In the genomic region with DNA sequence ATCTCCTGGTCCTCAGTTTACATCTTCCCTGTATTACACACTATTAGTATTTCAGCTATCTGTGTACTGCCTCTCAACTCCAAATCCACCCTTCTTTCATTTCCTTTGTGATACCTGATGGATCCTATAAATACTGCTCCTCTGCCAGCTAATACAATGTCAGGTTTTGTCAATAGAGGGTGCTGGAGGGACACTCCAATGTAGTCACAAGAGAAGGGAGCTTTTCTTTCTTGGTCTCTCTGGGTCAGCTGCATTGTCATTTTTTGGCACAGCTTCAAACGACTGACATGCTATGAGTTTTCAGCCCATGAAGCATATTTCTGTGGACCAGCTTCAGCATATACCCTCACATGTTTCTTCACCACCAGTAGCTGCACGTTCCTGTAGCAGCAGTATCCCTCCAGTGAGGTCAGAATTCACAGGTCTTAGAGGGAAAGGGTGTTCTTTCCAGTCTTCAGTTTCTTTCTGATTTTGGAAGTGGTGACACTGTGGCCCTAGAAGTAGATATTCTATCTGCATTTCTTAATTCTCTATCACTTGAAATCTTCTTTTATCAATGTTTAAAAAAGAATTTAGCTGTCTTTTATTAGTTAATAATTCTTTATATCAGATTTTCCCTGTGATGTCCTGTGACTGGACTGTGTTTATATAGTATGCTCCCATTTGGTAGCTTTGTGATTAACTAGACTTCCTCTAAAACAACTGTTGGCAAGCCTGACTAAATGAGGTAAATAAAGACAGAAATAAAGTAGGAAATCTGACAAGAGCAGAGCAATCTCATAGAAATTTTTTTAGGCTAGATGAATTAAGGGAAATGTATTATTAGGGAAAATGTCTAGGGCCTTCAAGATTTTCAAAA, we compare ENCODE assay signal across 1 cellular context.
TF ChIP-seq lines count a peak whose summit lies in the region.

No MANE protein-coding gene starts in this region.

TF ChIP-seq in GM23338, 12 proteins besides CTCF, POLR2A, EP300 and RAD21:
- TF ChIP-seq, protein P1, sequence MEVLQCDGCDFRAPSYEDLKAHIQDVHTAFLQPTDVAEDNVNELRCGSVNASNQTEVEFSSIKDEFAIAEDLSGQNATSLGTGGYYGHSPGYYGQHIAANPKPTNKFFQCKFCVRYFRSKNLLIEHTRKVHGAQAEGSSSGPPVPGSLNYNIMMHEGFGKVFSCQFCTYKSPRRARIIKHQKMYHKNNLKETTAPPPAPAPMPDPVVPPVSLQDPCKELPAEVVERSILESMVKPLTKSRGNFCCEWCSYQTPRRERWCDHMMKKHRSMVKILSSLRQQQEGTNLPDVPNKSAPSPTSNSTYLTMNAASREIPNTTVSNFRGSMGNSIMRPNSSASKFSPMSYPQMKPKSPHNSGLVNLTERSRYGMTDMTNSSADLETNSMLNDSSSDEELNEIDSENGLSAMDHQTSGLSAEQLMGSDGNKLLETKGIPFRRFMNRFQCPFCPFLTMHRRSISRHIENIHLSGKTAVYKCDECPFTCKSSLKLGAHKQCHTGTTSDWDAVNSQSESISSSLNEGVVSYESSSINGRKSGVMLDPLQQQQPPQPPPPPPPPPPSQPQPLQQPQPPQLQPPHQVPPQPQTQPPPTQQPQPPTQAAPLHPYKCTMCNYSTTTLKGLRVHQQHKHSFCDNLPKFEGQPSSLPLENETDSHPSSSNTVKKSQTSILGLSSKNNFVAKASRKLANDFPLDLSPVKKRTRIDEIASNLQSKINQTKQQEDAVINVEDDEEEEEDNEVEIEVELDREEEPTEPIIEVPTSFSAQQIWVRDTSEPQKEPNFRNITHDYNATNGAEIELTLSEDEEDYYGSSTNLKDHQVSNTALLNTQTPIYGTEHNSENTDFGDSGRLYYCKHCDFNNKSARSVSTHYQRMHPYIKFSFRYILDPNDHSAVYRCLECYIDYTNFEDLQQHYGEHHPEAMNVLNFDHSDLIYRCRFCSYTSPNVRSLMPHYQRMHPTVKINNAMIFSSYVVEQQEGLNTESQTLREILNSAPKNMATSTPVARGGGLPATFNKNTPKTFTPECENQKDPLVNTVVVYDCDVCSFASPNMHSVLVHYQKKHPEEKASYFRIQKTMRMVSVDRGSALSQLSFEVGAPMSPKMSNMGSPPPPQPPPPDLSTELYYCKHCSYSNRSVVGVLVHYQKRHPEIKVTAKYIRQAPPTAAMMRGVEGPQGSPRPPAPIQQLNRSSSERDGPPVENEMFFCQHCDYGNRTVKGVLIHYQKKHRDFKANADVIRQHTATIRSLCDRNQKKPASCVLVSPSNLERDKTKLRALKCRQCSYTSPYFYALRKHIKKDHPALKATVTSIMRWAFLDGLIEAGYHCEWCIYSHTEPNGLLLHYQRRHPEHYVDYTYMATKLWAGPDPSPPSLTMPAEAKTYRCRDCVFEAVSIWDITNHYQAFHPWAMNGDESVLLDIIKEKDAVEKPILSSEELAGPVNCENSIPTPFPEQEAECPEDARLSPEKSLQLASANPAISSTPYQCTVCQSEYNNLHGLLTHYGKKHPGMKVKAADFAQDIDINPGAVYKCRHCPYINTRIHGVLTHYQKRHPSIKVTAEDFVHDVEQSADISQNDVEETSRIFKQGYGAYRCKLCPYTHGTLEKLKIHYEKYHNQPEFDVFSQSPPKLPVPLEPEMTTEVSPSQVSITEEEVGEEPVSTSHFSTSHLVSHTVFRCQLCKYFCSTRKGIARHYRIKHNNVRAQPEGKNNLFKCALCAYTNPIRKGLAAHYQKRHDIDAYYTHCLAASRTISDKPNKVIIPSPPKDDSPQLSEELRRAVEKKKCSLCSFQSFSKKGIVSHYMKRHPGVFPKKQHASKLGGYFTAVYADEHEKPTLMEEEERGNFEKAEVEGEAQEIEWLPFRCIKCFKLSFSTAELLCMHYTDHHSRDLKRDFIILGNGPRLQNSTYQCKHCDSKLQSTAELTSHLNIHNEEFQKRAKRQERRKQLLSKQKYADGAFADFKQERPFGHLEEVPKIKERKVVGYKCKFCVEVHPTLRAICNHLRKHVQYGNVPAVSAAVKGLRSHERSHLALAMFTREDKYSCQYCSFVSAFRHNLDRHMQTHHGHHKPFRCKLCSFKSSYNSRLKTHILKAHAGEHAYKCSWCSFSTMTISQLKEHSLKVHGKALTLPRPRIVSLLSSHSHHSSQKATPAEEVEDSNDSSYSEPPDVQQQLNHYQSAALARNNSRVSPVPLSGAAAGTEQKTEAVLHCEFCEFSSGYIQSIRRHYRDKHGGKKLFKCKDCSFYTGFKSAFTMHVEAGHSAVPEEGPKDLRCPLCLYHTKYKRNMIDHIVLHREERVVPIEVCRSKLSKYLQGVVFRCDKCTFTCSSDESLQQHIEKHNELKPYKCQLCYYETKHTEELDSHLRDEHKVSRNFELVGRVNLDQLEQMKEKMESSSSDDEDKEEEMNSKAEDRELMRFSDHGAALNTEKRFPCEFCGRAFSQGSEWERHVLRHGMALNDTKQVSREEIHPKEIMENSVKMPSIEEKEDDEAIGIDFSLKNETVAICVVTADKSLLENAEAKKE (CRISPR knock-in tag; IDR thresholded peaks at IDR 0.05) = no peak
- no peak for TF ChIP-seq EZH2phosphoT487 (IDR thresholded peaks at IDR 0.05; ENCODE audit: unreplicated experiment)
- TF ChIP-seq, protein P2, sequence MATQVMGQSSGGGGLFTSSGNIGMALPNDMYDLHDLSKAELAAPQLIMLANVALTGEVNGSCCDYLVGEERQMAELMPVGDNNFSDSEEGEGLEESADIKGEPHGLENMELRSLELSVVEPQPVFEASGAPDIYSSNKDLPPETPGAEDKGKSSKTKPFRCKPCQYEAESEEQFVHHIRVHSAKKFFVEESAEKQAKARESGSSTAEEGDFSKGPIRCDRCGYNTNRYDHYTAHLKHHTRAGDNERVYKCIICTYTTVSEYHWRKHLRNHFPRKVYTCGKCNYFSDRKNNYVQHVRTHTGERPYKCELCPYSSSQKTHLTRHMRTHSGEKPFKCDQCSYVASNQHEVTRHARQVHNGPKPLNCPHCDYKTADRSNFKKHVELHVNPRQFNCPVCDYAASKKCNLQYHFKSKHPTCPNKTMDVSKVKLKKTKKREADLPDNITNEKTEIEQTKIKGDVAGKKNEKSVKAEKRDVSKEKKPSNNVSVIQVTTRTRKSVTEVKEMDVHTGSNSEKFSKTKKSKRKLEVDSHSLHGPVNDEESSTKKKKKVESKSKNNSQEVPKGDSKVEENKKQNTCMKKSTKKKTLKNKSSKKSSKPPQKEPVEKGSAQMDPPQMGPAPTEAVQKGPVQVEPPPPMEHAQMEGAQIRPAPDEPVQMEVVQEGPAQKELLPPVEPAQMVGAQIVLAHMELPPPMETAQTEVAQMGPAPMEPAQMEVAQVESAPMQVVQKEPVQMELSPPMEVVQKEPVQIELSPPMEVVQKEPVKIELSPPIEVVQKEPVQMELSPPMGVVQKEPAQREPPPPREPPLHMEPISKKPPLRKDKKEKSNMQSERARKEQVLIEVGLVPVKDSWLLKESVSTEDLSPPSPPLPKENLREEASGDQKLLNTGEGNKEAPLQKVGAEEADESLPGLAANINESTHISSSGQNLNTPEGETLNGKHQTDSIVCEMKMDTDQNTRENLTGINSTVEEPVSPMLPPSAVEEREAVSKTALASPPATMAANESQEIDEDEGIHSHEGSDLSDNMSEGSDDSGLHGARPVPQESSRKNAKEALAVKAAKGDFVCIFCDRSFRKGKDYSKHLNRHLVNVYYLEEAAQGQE (IDR thresholded peaks at IDR 0.05; ENCODE audit: unreplicated experiment) = no peak
- TF ChIP-seq ZNF331 (CRISPR knock-in tag; IDR thresholded peaks at IDR 0.05; ENCODE audit: low read depth) = no peak
- TF ChIP-seq, protein P3, sequence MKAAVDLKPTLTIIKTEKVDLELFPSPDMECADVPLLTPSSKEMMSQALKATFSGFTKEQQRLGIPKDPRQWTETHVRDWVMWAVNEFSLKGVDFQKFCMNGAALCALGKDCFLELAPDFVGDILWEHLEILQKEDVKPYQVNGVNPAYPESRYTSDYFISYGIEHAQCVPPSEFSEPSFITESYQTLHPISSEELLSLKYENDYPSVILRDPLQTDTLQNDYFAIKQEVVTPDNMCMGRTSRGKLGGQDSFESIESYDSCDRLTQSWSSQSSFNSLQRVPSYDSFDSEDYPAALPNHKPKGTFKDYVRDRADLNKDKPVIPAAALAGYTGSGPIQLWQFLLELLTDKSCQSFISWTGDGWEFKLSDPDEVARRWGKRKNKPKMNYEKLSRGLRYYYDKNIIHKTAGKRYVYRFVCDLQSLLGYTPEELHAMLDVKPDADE (IDR thresholded peaks at IDR 0.05) = no peak
- no peak for TF ChIP-seq CREB1 (CRISPR knock-in tag; IDR thresholded peaks at IDR 0.05; ENCODE audit: low read depth)
- no peak for TF ChIP-seq EZH2 (IDR thresholded peaks at IDR 0.05; ENCODE audit: low read depth, unreplicated experiment)
- TF ChIP-seq ZNF114 (CRISPR knock-in tag; IDR thresholded peaks at IDR 0.05) = no peak
- no peak for TF ChIP-seq STAT1 (IDR thresholded peaks at IDR 0.05; ENCODE audit: unreplicated experiment)
- no peak for TF ChIP-seq POLR2AphosphoS5 (IDR thresholded peaks at IDR 0.05; ENCODE audit: low read depth)
- TF ChIP-seq JUNB (IDR thresholded peaks at IDR 0.05; ENCODE audit: unreplicated experiment) = no peak
- no peak for TF ChIP-seq NANOG (IDR thresholded peaks at IDR 0.05; ENCODE audit: borderline replicate concordance)
